In genomic region chr5:172223901-172224873, GRCh38 we compare ENCODE assay signal across 11 cellular contexts. TPM values are rescaled to one million over a fixed set of nuclear protein-coding genes. Genes with fewer than 3 reads are reported as not detected.
DNase-seq lines count a peak whose midpoint lies in the region; ATAC-seq and TF ChIP-seq lines count a peak whose summit lies in the region.
"Had no signal": no experiment of that assay in that cellular context is flagged by ENCODE, and none has a peak within 500 bp of the region (broad histone marks: within the 10 kb centered on the region; RNA-seq: fewer than 3 reads in every experiment).

No MANE protein-coding gene starts in this region.

- CTCF ChIA-PET in GM10248 (lab: Yijun Ruan, JAX): interaction anchor here (1.0 to 3.0 kb wide), 7 partner anchors 13 to 118 kb away, joined by 3 to 17 read pairs (median 3); partner anchors contain the start of genes STK10 and UBTD2

- H3K9me3 Mint-ChIP-seq in brain: peaks cover 16 to 26% (median 18%) of the 10 kb centered on the region in 5 experiments
- H3K9me3 Mint-ChIP-seq in chondrocyte (ENCODE audit: low read depth): peaks cover 5% of the 10 kb centered on the region

- H3K4me1 Mint-ChIP-seq in brain (peaks cover 14% of the 10 kb centered on the region), chondrocyte (ENCODE audit: low read depth) (no peaks in the 10 kb centered on the region)

- ATAC-seq in GM21360 (IDR thresholded peaks at IDR 0.05; ENCODE audit: unreplicated experiment) (peak; percentile 67), HG03442 (IDR thresholded peaks at IDR 0.05; ENCODE audit: unreplicated experiment) (peak; percentile 79)

- peaks cover 89% of the 10 kb centered on the region for H3K36me3 Mint-ChIP-seq in brain
- peaks cover 31% of the 10 kb centered on the region for H3K36me3 Mint-ChIP-seq in chondrocyte (ENCODE audit: low read depth)

- DNase-seq in GM10248 (ENCODE audit: extremely low spot score) (peak; percentile 45), amniotic stem cell (lab: John Stamatoyannopoulos, UW) (no peak), germinal center (ENCODE audit: low spot score) (no peak), DMS153 treated with DMSO at 0.1 percent for 48 hours (lab: John Stamatoyannopoulos, UW; ENCODE audit: unreplicated experiment) (no peak), chondrocyte (ENCODE audit: low spot score) (no peak)
- DNase-seq: tibial artery had no signal

- POLR2A ChIA-PET in GM10248 (lab: Yijun Ruan, JAX): interaction anchor here (0.6 kb wide), 1 partner anchor 113 kb away, joined by 3 read pairs; no protein-coding TSS in a partner anchor

- H3K27me3 Mint-ChIP-seq in brain (no peaks in the 10 kb centered on the region), chondrocyte (ENCODE audit: low read depth) (no peaks in the 10 kb centered on the region)

- TF ChIP-seq CTCF in GM10248 (IDR thresholded peaks at IDR 0.05; ENCODE audit: control extremely low read depth, extremely low read depth, low read depth, missing control alignments) (no peak), brain (conservative IDR thresholded peaks at IDR 0.05) (no peak), chondrocyte (IDR thresholded peaks at IDR 0.05) (no peak)

- H3K27ac Mint-ChIP-seq in brain (peak overlapping the region in 4 of 5 experiments; percentile 23 to 89 (median 80)), chondrocyte (ENCODE audit: unreplicated experiment) (no peak overlapping the region)

- H3K4me3 Mint-ChIP-seq in brain (no peak overlapping the region), chondrocyte (ENCODE audit: unreplicated experiment) (no peak overlapping the region)

RNA-seq across cellular contexts. Expression of gene EFCAB9, which starts 30.2 kb away (rescaled TPM):
- polyA plus RNA-seq in brain (ENCODE audit: insufficient read depth, low read depth, low replicate concordance): not detected
- not detected in 3 replicates for total RNA-seq in chondrocyte
- total RNA-seq: Daoy, lung had no signal
- polyA plus RNA-seq: lung had no signal

RNA-seq across cellular contexts. Expression of gene STK10, which starts 36.2 kb away (rescaled TPM):
- 5.1 TPM for polyA plus RNA-seq in brain (ENCODE audit: insufficient read depth, low read depth, low replicate concordance)
- total RNA-seq in chondrocyte: 32.9 to 52.7 TPM (median 45.9 TPM) in 3 replicates

RNA-seq across cellular contexts. Expression of gene UBTD2, which starts 59.4 kb away (rescaled TPM):
- 11.3 TPM for polyA plus RNA-seq in brain (ENCODE audit: insufficient read depth, low read depth, low replicate concordance)
- total RNA-seq in chondrocyte: 37.6 to 38.9 TPM (median 38.4 TPM) in 3 replicates
